In genomic region chr17:72421128-72422092, GRCh38 we compare ENCODE assay signal across 8 cellular contexts.
DNase-seq lines count a peak whose midpoint lies in the region; ATAC-seq, FAIRE-seq and TF ChIP-seq lines count a peak whose summit lies in the region.

No MANE protein-coding gene starts in this region.

- ATAC-seq in HCT116, result peak; percentile 84
- ATAC-seq in activated CD8-positive, alpha-beta T cell treated with anti-CD3 and anti-CD28 coated beads, Interleukin-2, amount 10 ng/mL, durations not matched to agents 7 days and 5 days, result peak; percentile 60
- ATAC-seq in stimulated activated naive B cell treated with anti-CD40 and anti-IgM and Interleukin-4, amounts not matched to agents 10 μg/mL and 1 μg/mL and 100 μg/mL, for 72 hours (replicated peaks), result peak; percentile 83

- H3K4me3 Mint-ChIP-seq in activated CD8-positive, alpha-beta T cell treated with anti-CD3 and anti-CD28 coated beads, Interleukin-2, amount 10 ng/mL, durations not matched to agents 7 days and 5 days, result no peak overlapping the region
- H3K4me3 Mint-ChIP-seq in stimulated activated naive B cell treated with anti-CD40 and anti-IgM and Interleukin-4, amounts not matched to agents 10 μg/mL and 1 μg/mL and 100 μg/mL, for 72 hours, result no peak overlapping the region

- peaks cover 54 to 89% of the 10 kb centered on the region in 2 experiments for H3K4me1 ChIP-seq in HCT116 (ENCODE audit: control insufficient read depth in 1 of 2, insufficient read depth in 2 of 2, low read length in 2 of 2)

- peaks cover 9 to 24% of the 10 kb centered on the region in 2 experiments; a peak in 3 of 4 replicates for H3K9me3 ChIP-seq in HCT116 (ENCODE audit: control insufficient read depth in 1 of 2, insufficient read depth in 1 of 2, low read depth in 1 of 2, low read length in 2 of 2)

- H2AFZ ChIP-seq in HCT116 (ENCODE audit: low read depth, low read length, poor library complexity, severe bottlenecking), result no peak overlapping the region

- no peaks in the 10 kb centered on the region for H3K27me3 Mint-ChIP-seq in activated CD8-positive, alpha-beta T cell treated with anti-CD3 and anti-CD28 coated beads, Interleukin-2, amount 10 ng/mL, durations not matched to agents 7 days and 5 days (ENCODE audit: low read depth)
- H3K27me3 Mint-ChIP-seq in stimulated activated naive B cell treated with anti-CD40 and anti-IgM and Interleukin-4, amounts not matched to agents 10 μg/mL and 1 μg/mL and 100 μg/mL, for 72 hours, result peaks cover 0 to 4% of the 10 kb centered on the region in 2 donors

- H3K4me3 ChIP-seq in HCT116 (replicated peaks in 1 of 2; ENCODE audit: low read depth in 1 of 2, low read length in 2 of 2) (peak overlapping the region; percentile 10 to 42; a peak in 2 of 4 replicates), dorsolateral prefrontal cortex (no peak overlapping the region)

- RAD21 ChIA-PET in HCT116 (lab: Charles Lee; ENCODE audit: low non-redundant PET in 1 of 2, low total read pairs in 2 of 2, uncharacterized antibody in 2 of 2, unreplicated experiment in 2 of 2), result interaction anchor here in 1 of 2 experiments (0.6 kb wide), 2 partner anchors 63 to 195 kb away, joined by 3 to 5 read pairs; no protein-coding TSS in a partner anchor

- TF ChIP-seq POLR2A in HCT116 (IDR thresholded peaks at IDR 0.05; ENCODE audit: borderline replicate concordance, extremely low read depth, insufficient read depth, insufficient read length), result no peak

- H3K9me2 ChIP-seq in HCT116 (ENCODE audit: insufficient read depth), result no peaks in the 10 kb centered on the region

- peaks cover 33% of the 10 kb centered on the region; the same call in 1 of the 2 replicates for H3K79me2 ChIP-seq in HCT116 (ENCODE audit: insufficient read depth, low read length)

- peak overlapping the region; percentile 64 for H3K9ac ChIP-seq in HCT116 (ENCODE audit: low read length)

- H3K27me3 ChIP-seq in HCT116 (ENCODE audit: insufficient read depth, low read length) (no peaks in the 10 kb centered on the region), dorsolateral prefrontal cortex (peaks cover 0 to 4% (median 0%) of the 10 kb centered on the region in 45 donors)

- peaks cover 6% of the 10 kb centered on the region for H3K4me1 Mint-ChIP-seq in activated CD8-positive, alpha-beta T cell treated with anti-CD3 and anti-CD28 coated beads, Interleukin-2, amount 10 ng/mL, durations not matched to agents 7 days and 5 days (ENCODE audit: low read depth)
- H3K4me1 Mint-ChIP-seq in stimulated activated naive B cell treated with anti-CD40 and anti-IgM and Interleukin-4, amounts not matched to agents 10 μg/mL and 1 μg/mL and 100 μg/mL, for 72 hours, result peaks cover 29% of the 10 kb centered on the region in 2 donors

- no TSS peak for BruUV-seq in HCT116 (replicated peaks; lab: Mats Ljungman, UMichigan)

- POLR2A ChIA-PET in HCT116 (lab: Charles Lee), result interaction anchor here (1.0 to 1.6 kb wide), 5 partner anchors 11 to 301 kb away, joined by 3 to 8 read pairs (median 5); partner anchors contain the start of gene SOX9
- POLR2A ChIA-PET in activated CD8-positive, alpha-beta T cell treated with anti-CD3 and anti-CD28 coated beads, Interleukin-2, amount 10 ng/mL, durations not matched to agents 7 days and 5 days (lab: Charles Lee), result no interaction called here

- peak; percentile 76 for DNase-seq in activated effector memory CD4-positive, alpha-beta T cell treated with anti-CD3 and anti-CD28 coated beads, Interleukin-2, amount 50 U/mL, for 16 hours
- no peak for DNase-seq in activated effector memory CD4-positive, alpha-beta T cell treated with Interleukin-2 at 50 U/mL for 16 hours
- DNase-seq in HCT116 (ENCODE audit: low read depth, low spot score), result peak; percentile 99
- peak; percentile 96 for DNase-seq in LoVo (ENCODE audit: low spot score)
- peak; percentile 24 for DNase-seq in activated CD8-positive, alpha-beta T cell treated with anti-CD3 and anti-CD28 coated beads, Interleukin-2, amount 10 ng/mL, durations not matched to agents 7 days and 5 days
- peak; percentile 60 for DNase-seq in stimulated activated naive B cell treated with anti-CD40 and anti-IgM and Interleukin-4, amounts not matched to agents 10 μg/mL and 1 μg/mL and 100 μg/mL, for 72 hours
- no peak for DNase-seq in dorsolateral prefrontal cortex

- H3K36me3 ChIP-seq in HCT116 (ENCODE audit: control insufficient read depth in 1 of 2, insufficient read depth in 2 of 2, low read length in 2 of 2), result peaks cover 0 to 25% of the 10 kb centered on the region in 2 experiments; a peak in 2 of 4 replicates

- peak; percentile 78 for FAIRE-seq in islet of Langerhans (lab: Jason Lieb, UNC)

- TF ChIP-seq CTCF in HCT116 (IDR thresholded peaks at IDR 0.05 in 2 of 3, conservative IDR thresholded peaks at IDR 0.05 in 1 of 3; ENCODE audit: borderline replicate concordance in 1 of 3, insufficient read depth in 1 of 3, low read depth in 2 of 3, low read length in 2 of 3) (no peak), dorsolateral prefrontal cortex (IDR thresholded peaks at IDR 0.05 in 54 of 56, conservative IDR thresholded peaks at IDR 0.05 in 2 of 56; ENCODE audit: low read depth in 1 of 56, partially characterized antibody in 56 of 56) (no peak)

- peak; percentile 58 for TF ChIP-seq RAD21 in HCT116 (IDR thresholded peaks at IDR 0.05; ENCODE audit: low read depth)

- H3K27ac ChIP-seq in HCT116 (ENCODE audit: low read depth, low read length), result peak overlapping the region; percentile 78
- peak overlapping the region in 12 of 59 donors; percentile 7 to 77 (median 24) for H3K27ac ChIP-seq in dorsolateral prefrontal cortex

- CTCF ChIA-PET in HCT116 (lab: Charles Lee), result interaction anchor here (2.4 to 2.9 kb wide), 2 partner anchors 10 to 118 kb away, joined by 6 to 16 read pairs; no protein-coding TSS in a partner anchor
- CTCF ChIA-PET in activated CD8-positive, alpha-beta T cell treated with anti-CD3 and anti-CD28 coated beads, Interleukin-2, amount 10 ng/mL, durations not matched to agents 7 days and 5 days (lab: Charles Lee), result no interaction called here

- intact Hi-C loops in HCT116 (cut with micrococcal nuclease), result loop anchor here (2.0 kb wide), 1 partner anchor 29 kb away; no protein-coding TSS in a partner anchor
- intact Hi-C loops in dorsolateral prefrontal cortex (cut with DNase I), result no loop called here

- H3K4me2 ChIP-seq in HCT116 (ENCODE audit: low read length), result peak overlapping the region; percentile 85

- H3K9me3 Mint-ChIP-seq in activated CD8-positive, alpha-beta T cell treated with anti-CD3 and anti-CD28 coated beads, Interleukin-2, amount 10 ng/mL, durations not matched to agents 7 days and 5 days (ENCODE audit: insufficient read depth), result no peaks in the 10 kb centered on the region
- peaks cover 15 to 22% of the 10 kb centered on the region in 2 donors for H3K9me3 Mint-ChIP-seq in stimulated activated naive B cell treated with anti-CD40 and anti-IgM and Interleukin-4, amounts not matched to agents 10 μg/mL and 1 μg/mL and 100 μg/mL, for 72 hours

- H4K20me1 ChIP-seq in HCT116 (ENCODE audit: insufficient read depth), result no peaks in the 10 kb centered on the region

- H3K36me3 Mint-ChIP-seq in activated CD8-positive, alpha-beta T cell treated with anti-CD3 and anti-CD28 coated beads, Interleukin-2, amount 10 ng/mL, durations not matched to agents 7 days and 5 days (ENCODE audit: low read depth), result no peaks in the 10 kb centered on the region
- peaks cover 0 to 9% of the 10 kb centered on the region in 2 donors for H3K36me3 Mint-ChIP-seq in stimulated activated naive B cell treated with anti-CD40 and anti-IgM and Interleukin-4, amounts not matched to agents 10 μg/mL and 1 μg/mL and 100 μg/mL, for 72 hours

- H3K27ac Mint-ChIP-seq in activated CD8-positive, alpha-beta T cell treated with anti-CD3 and anti-CD28 coated beads, Interleukin-2, amount 10 ng/mL, durations not matched to agents 7 days and 5 days, result no peak overlapping the region
- H3K27ac Mint-ChIP-seq in stimulated activated naive B cell treated with anti-CD40 and anti-IgM and Interleukin-4, amounts not matched to agents 10 μg/mL and 1 μg/mL and 100 μg/mL, for 72 hours, result peak overlapping the region; percentile 90

TF ChIP-seq in HCT116, 20 proteins besides CTCF, POLR2A, EP300 and RAD21 (continues in another document):
- TF ChIP-seq ELF1 (IDR thresholded peaks at IDR 0.05; ENCODE audit: borderline replicate concordance, low read depth), result no peak
- TF ChIP-seq EZH2 (IDR thresholded peaks at IDR 0.05), result no peak
- peak; percentile 99 for TF ChIP-seq CBX3 (IDR thresholded peaks at IDR 0.05; ENCODE audit: low read depth)
- TF ChIP-seq, protein P1, sequence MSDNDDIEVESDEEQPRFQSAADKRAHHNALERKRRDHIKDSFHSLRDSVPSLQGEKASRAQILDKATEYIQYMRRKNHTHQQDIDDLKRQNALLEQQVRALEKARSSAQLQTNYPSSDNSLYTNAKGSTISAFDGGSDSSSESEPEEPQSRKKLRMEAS (IDR thresholded peaks at IDR 0.05), result peak; percentile 95
- TF ChIP-seq JUND (IDR thresholded peaks at IDR 0.05), result peak; percentile 100
- TF ChIP-seq, protein P2, sequence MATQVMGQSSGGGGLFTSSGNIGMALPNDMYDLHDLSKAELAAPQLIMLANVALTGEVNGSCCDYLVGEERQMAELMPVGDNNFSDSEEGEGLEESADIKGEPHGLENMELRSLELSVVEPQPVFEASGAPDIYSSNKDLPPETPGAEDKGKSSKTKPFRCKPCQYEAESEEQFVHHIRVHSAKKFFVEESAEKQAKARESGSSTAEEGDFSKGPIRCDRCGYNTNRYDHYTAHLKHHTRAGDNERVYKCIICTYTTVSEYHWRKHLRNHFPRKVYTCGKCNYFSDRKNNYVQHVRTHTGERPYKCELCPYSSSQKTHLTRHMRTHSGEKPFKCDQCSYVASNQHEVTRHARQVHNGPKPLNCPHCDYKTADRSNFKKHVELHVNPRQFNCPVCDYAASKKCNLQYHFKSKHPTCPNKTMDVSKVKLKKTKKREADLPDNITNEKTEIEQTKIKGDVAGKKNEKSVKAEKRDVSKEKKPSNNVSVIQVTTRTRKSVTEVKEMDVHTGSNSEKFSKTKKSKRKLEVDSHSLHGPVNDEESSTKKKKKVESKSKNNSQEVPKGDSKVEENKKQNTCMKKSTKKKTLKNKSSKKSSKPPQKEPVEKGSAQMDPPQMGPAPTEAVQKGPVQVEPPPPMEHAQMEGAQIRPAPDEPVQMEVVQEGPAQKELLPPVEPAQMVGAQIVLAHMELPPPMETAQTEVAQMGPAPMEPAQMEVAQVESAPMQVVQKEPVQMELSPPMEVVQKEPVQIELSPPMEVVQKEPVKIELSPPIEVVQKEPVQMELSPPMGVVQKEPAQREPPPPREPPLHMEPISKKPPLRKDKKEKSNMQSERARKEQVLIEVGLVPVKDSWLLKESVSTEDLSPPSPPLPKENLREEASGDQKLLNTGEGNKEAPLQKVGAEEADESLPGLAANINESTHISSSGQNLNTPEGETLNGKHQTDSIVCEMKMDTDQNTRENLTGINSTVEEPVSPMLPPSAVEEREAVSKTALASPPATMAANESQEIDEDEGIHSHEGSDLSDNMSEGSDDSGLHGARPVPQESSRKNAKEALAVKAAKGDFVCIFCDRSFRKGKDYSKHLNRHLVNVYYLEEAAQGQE (IDR thresholded peaks at IDR 0.05; ENCODE audit: low read depth), result no peak
- TF ChIP-seq ATF3 (IDR thresholded peaks at IDR 0.05), result no peak
- TF ChIP-seq SP1 (IDR thresholded peaks at IDR 0.05; ENCODE audit: low read depth), result peak; percentile 99

Comparison
In these comparisons a context has a peak if more than half of its experiments do, and no peak if none do; other contexts are left out.
1. DNase-seq: peak in activated effector memory CD4-positive, alpha-beta T cell treated with anti-CD3 and anti-CD28 coated beads, Interleukin-2, amount 50 U/mL, for 16 hours (single experiment), HCT116 (single experiment), LoVo (single experiment), activated CD8-positive, alpha-beta T cell treated with anti-CD3 and anti-CD28 coated beads, Interleukin-2, amount 10 ng/mL, durations not matched to agents 7 days and 5 days (single experiment) and stimulated activated naive B cell treated with anti-CD40 and anti-IgM and Interleukin-4, amounts not matched to agents 10 μg/mL and 1 μg/mL and 100 μg/mL, for 72 hours (single experiment); none in activated effector memory CD4-positive, alpha-beta T cell treated with Interleukin-2 at 50 U/mL for 16 hours (single experiment) and dorsolateral prefrontal cortex (0 of 10).
2. H3K4me3 ChIP-seq: peak in HCT116 (2 of 2); none in dorsolateral prefrontal cortex (0 of 59).
3. Peak in every context shown above with its lines, with median percentiles within 50 percentile points of each other: ATAC-seq.